29 cellular contexts compared by ENCODE assay signal in genomic region chr20:8292793-8293192, GRCh38.
"Had no signal": no experiment of that assay in that cellular context is flagged by ENCODE, and none has a peak within 500 bp of the region (broad histone marks: within the 10 kb centered on the region; RNA-seq: fewer than 3 reads in every experiment).

No MANE protein-coding gene starts in this region.

- H3K27me3 ChIP-seq: adrenal gland had no signal

- H3K27me3 Mint-ChIP-seq: activated CD4-positive, alpha-beta memory T cell treated with anti-CD3 and anti-CD28 coated beads for 36 hours; activated CD4-positive, alpha-beta T cell treated with anti-CD3 and anti-CD28 coated beads, Interleukin-2, amount 10 ng/mL, durations not matched to agents 24 days and 14 days; activated CD8-positive, alpha-beta memory T cell treated with anti-CD3 and anti-CD28 coated beads, Interleukin-2, amount 10 ng/mL, durations not matched to agents 7 days and 5 days; activated naive CD8-positive, alpha-beta T cell treated with anti-CD3 and anti-CD28 coated beads for 36 hours; brain had no signal

- H3K9me3 ChIP-seq: adrenal gland had no signal

- H3K36me3 Mint-ChIP-seq: activated CD4-positive, alpha-beta memory T cell treated with anti-CD3 and anti-CD28 coated beads for 36 hours; activated CD8-positive, alpha-beta memory T cell treated with anti-CD3 and anti-CD28 coated beads, Interleukin-2, amount 10 ng/mL, durations not matched to agents 7 days and 5 days; activated naive CD4-positive, alpha-beta T cell treated with anti-CD3 and anti-CD28 coated beads, Interleukin-2, amount 50 U/mL, for 24 hours; activated naive CD8-positive, alpha-beta T cell treated with anti-CD3 and anti-CD28 coated beads for 36 hours; brain had no signal

- H3K4me3 ChIP-seq: adrenal gland had no signal

- H3K27ac ChIP-seq: adrenal gland had no signal

- H3K4me1 Mint-ChIP-seq: activated CD4-positive, alpha-beta T cell treated with anti-CD3 and anti-CD28 coated beads for 36 hours; activated CD4-positive, alpha-beta T cell treated with anti-CD3 and anti-CD28 coated beads, Interleukin-2, amount 10 ng/mL, durations not matched to agents 24 days and 14 days; activated CD8-positive, alpha-beta memory T cell treated with anti-CD3 and anti-CD28 coated beads, Interleukin-2, amount 10 ng/mL, durations not matched to agents 7 days and 5 days; activated naive CD4-positive, alpha-beta T cell treated with anti-CD3 and anti-CD28 coated beads, Interleukin-2, amount 50 U/mL, for 24 hours; activated naive CD8-positive, alpha-beta T cell treated with anti-CD3 and anti-CD28 coated beads for 36 hours had no signal

- FAIRE-seq: bronchial epithelial cell, colon, endometrium, frontal cortex had no signal

- H3K9me3 Mint-ChIP-seq: activated CD4-positive, alpha-beta memory T cell treated with anti-CD3 and anti-CD28 coated beads for 36 hours; activated CD4-positive, alpha-beta T cell treated with anti-CD3 and anti-CD28 coated beads, Interleukin-2, amount 10 ng/mL, durations not matched to agents 24 days and 14 days; activated naive CD4-positive, alpha-beta T cell treated with anti-CD3 and anti-CD28 coated beads for 36 hours; activated naive CD4-positive, alpha-beta T cell treated with anti-CD3 and anti-CD28 coated beads, Interleukin-2, amount 50 U/mL, for 24 hours; activated naive CD8-positive, alpha-beta T cell treated with anti-CD3 and anti-CD28 coated beads for 36 hours; activated naive CD8-positive, alpha-beta T cell treated with anti-CD3 and anti-CD28 coated beads, Interleukin-2, amount 50 U/mL, for 24 hours; activated T-helper 1 cell treated with anti-CD3 and anti-CD28 coated beads, Interleukin-12 subunit alpha, Interleukin-12 subunit beta, Interleukin-2, Interleukin-4 antibody, amounts not matched to agents 30 ng/mL and 10 ng/mL and 1 ng/mL, durations not matched to agents 14 hours and 24 hours and 36 hours; activated T-helper 2 cell treated with anti-CD3 and anti-CD28 coated beads, Interferon-gamma antibody, Interleukin-2, Interleukin-4, amounts not matched to agents 10 μg/mL and 5 μg/mL and 100 μg/mL, durations not matched to agents 14 hours and 24 hours and 36 hours; brain had no signal

- H3K27ac Mint-ChIP-seq: activated CD4-positive, alpha-beta memory T cell treated with anti-CD3 and anti-CD28 coated beads for 36 hours; activated CD4-positive, alpha-beta T cell treated with anti-CD3 and anti-CD28 coated beads for 36 hours; activated CD4-positive, alpha-beta T cell treated with anti-CD3 and anti-CD28 coated beads, Interleukin-2, amount 10 ng/mL, durations not matched to agents 24 days and 14 days; activated CD8-positive, alpha-beta memory T cell treated with anti-CD3 and anti-CD28 coated beads, Interleukin-2, amount 10 ng/mL, durations not matched to agents 7 days and 5 days; activated CD8-positive, alpha-beta T cell treated with anti-CD3 and anti-CD28 coated beads, Interleukin-2, amount 10 ng/mL, durations not matched to agents 7 days and 5 days; activated naive CD4-positive, alpha-beta T cell treated with anti-CD3 and anti-CD28 coated beads for 36 hours; activated naive CD4-positive, alpha-beta T cell treated with anti-CD3 and anti-CD28 coated beads, Interleukin-2, amount 50 U/mL, for 24 hours; activated naive CD8-positive, alpha-beta T cell treated with anti-CD3 and anti-CD28 coated beads for 36 hours; activated naive CD8-positive, alpha-beta T cell treated with anti-CD3 and anti-CD28 coated beads, Interleukin-2, amount 50 U/mL, for 24 hours; activated T-helper 1 cell treated with anti-CD3 and anti-CD28 coated beads, Interleukin-12 subunit alpha, Interleukin-12 subunit beta, Interleukin-2, Interleukin-4 antibody, amounts not matched to agents 30 ng/mL and 10 ng/mL and 1 ng/mL, durations not matched to agents 14 hours and 24 hours and 36 hours; activated T-helper 2 cell treated with anti-CD3 and anti-CD28 coated beads, Interferon-gamma antibody, Interleukin-2, Interleukin-4, amounts not matched to agents 10 μg/mL and 5 μg/mL and 100 μg/mL, durations not matched to agents 14 hours and 24 hours and 36 hours; brain had no signal

- ATAC-seq: activated CD4-positive, alpha-beta T cell treated with anti-CD3 and anti-CD28 coated beads for 36 hours; activated CD8-positive, alpha-beta memory T cell treated with anti-CD3 and anti-CD28 coated beads, Interleukin-2, amount 10 ng/mL, durations not matched to agents 7 days and 5 days; activated CD8-positive, alpha-beta T cell treated with anti-CD3 and anti-CD28 coated beads, Interleukin-2, amount 10 ng/mL, durations not matched to agents 7 days and 5 days; activated naive CD8-positive, alpha-beta T cell treated with anti-CD3 and anti-CD28 coated beads, Interleukin-2, amount 50 U/mL, for 24 hours; esophagus mucosa had no signal

- H3K36me3 ChIP-seq: adrenal gland had no signal

- H3K4me3 Mint-ChIP-seq: activated CD4-positive, alpha-beta memory T cell treated with anti-CD3 and anti-CD28 coated beads for 36 hours; activated CD4-positive, alpha-beta T cell treated with anti-CD3 and anti-CD28 coated beads for 36 hours; activated CD4-positive, alpha-beta T cell treated with anti-CD3 and anti-CD28 coated beads, Interleukin-2, amount 10 ng/mL, durations not matched to agents 24 days and 14 days; activated CD8-positive, alpha-beta memory T cell treated with anti-CD3 and anti-CD28 coated beads, Interleukin-2, amount 10 ng/mL, durations not matched to agents 7 days and 5 days; activated CD8-positive, alpha-beta T cell treated with anti-CD3 and anti-CD28 coated beads, Interleukin-2, amount 10 ng/mL, durations not matched to agents 7 days and 5 days; activated naive CD4-positive, alpha-beta T cell treated with anti-CD3 and anti-CD28 coated beads for 36 hours; activated naive CD4-positive, alpha-beta T cell treated with anti-CD3 and anti-CD28 coated beads, Interleukin-2, amount 50 U/mL, for 24 hours; activated naive CD8-positive, alpha-beta T cell treated with anti-CD3 and anti-CD28 coated beads for 36 hours; activated naive CD8-positive, alpha-beta T cell treated with anti-CD3 and anti-CD28 coated beads, Interleukin-2, amount 50 U/mL, for 24 hours; activated T-helper 1 cell treated with anti-CD3 and anti-CD28 coated beads, Interleukin-12 subunit alpha, Interleukin-12 subunit beta, Interleukin-2, Interleukin-4 antibody, amounts not matched to agents 30 ng/mL and 10 ng/mL and 1 ng/mL, durations not matched to agents 14 hours and 24 hours and 36 hours; brain had no signal

- DNase-seq: activated CD4-positive, alpha-beta memory T cell treated with anti-CD3 and anti-CD28 coated beads for 36 hours; activated CD4-positive, alpha-beta T cell treated with anti-CD3 and anti-CD28 coated beads for 36 hours; activated CD4-positive, alpha-beta T cell treated with anti-CD3 and anti-CD28 coated beads, Interleukin-2, amount 10 ng/mL, durations not matched to agents 24 days and 14 days; activated CD4-positive, CD25-positive, alpha-beta regulatory T cell; activated CD4-positive, CD25-positive, alpha-beta regulatory T cell treated with anti-CD3 and anti-CD28 coated beads, Interleukin-2, amount 50 U/mL, for 72 hours; activated CD8-positive, alpha-beta memory T cell treated with anti-CD3 and anti-CD28 coated beads, Interleukin-2, amount 10 ng/mL, durations not matched to agents 7 days and 5 days; activated CD8-positive, alpha-beta memory T cell treated with anti-CD3 and anti-CD28 coated beads, Interleukin-2, amount 50 U/mL, for 4 hours; activated CD8-positive, alpha-beta T cell treated with anti-CD3 and anti-CD28 coated beads, Interleukin-2, amount 10 ng/mL, durations not matched to agents 7 days and 5 days; activated effector memory CD4-positive, alpha-beta T cell treated with anti-CD3 and anti-CD28 coated beads, Interleukin-2, amount 50 U/mL, for 16 hours; activated naive CD4-positive, alpha-beta T cell treated with anti-CD3 and anti-CD28 coated beads for 36 hours; activated naive CD8-positive, alpha-beta T cell treated with anti-CD3 and anti-CD28 coated beads for 36 hours; activated naive CD8-positive, alpha-beta T cell treated with anti-CD3 and anti-CD28 coated beads, Interleukin-2, amount 50 U/mL, for 24 hours; activated T-cell treated with anti-CD3 and anti-CD28 coated beads, Interleukin-2, amount 50 U/mL, for 1 hour; activated T-cell treated with anti-CD3 and anti-CD28 coated beads, Interleukin-2, amount 50 U/mL, for 48 hours; adrenal gland; amygdala; aorta; cortex of kidney; effector CD4-positive, alpha-beta T cell; head of caudate nucleus had no signal
